In the genomic region with DNA sequence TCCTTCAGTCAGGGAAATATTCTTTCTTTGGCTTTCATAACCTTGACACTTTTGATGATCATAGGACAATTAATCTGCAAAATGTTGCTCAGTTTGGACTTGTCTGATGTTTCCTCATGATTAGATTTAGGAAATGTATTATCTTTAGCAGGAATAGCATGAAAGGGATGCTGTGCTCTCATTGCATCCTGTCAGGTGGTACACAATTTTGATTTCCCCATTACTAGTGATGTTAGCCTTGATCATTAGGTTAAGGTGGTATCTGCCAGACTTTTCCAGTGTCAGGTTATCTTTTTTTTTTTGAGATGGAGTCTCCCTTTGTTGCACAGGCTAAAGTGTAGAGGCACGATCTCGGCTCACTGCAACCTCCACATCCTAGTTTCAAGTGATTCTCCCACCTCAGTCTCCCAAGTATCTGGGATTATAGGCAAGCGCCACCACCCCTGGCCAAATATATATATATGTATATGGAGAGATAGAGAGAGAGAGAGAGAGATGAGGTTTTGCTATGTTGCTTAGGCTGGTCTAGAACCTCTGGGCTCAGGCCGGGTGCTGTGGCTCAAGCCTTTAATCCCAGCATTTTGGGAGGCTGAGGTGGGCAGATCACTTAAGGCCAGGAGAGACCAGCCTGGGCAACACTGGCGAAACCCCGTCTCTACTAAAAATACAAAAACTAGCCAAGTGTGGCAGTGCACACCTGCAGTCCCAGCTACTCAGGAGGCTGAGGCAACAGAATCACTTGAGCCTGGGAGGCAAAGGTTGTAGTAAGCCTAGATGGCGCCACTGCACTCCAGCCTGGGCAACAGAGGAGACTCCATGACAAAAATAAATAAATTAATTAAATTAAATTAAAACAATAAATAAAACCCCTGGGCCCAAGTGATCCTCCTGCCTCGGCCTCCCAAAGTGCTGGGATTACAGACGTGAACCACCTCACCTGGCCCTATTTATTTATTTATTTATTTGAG, we compare ENCODE assay signal across 8 cellular contexts.
DNase-seq lines count a peak whose midpoint lies in the region; ATAC-seq and TF ChIP-seq lines count a peak whose summit lies in the region.

No MANE protein-coding gene starts in this region.

- ATAC-seq in SK-N-SH treated with all-trans-retinoic acid at 6 μM for 48 hours = peak; percentile 64
- ATAC-seq in GM18511 (IDR thresholded peaks at IDR 0.05; ENCODE audit: unreplicated experiment) = no peak

- DNase-seq in NCI-H2029 (lab: John Stamatoyannopoulos, UW) = peak; percentile 3
- no peak for DNase-seq in NCI-H2029 treated with DMSO at 0.1 percent for 48 hours (lab: John Stamatoyannopoulos, UW)
- peak; percentile 19 for DNase-seq in effector CD4-positive, alpha-beta T cell
- peak; percentile 36 for DNase-seq in stimulated activated CD4-positive, alpha-beta T cell treated with anti-CD3 and anti-CD28 coated beads, Interleukin-12 subunit alpha, Interleukin-12 subunit beta, amount 100 ng/mL, for 4 hours
- DNase-seq in NCI-H1436 treated with DMSO at 0.1 percent for 48 hours (lab: John Stamatoyannopoulos, UW) = no peak
- no peak for DNase-seq in dedifferentiated amniotic fluid mesenchymal stem cell (ENCODE audit: extremely low spot score)

TF ChIP-seq in SK-N-SH treated with all-trans-retinoic acid at 6 μM for 48 hours, 23 proteins besides CTCF, POLR2A, EP300 and RAD21:
- TF ChIP-seq TCF4 (CRISPR knock-in tag; IDR thresholded peaks at IDR 0.05; ENCODE audit: borderline replicate concordance) (no peak), ISL1 (CRISPR knock-in tag; IDR thresholded peaks at IDR 0.05) (no peak), ZNF8 (CRISPR knock-in tag; IDR thresholded peaks at IDR 0.05) (no peak), ZC3H10 (CRISPR knock-in tag; IDR thresholded peaks at IDR 0.05) (no peak), ZFP30 (CRISPR knock-in tag; IDR thresholded peaks at IDR 0.05) (no peak), ZNF565 (CRISPR knock-in tag; conservative IDR thresholded peaks at IDR 0.05; ENCODE audit: low read depth) (no peak), SNAI2 (CRISPR knock-in tag; IDR thresholded peaks at IDR 0.05) (no peak), RARB (CRISPR knock-in tag; IDR thresholded peaks at IDR 0.05) (no peak), ARNTL (CRISPR knock-in tag; IDR thresholded peaks at IDR 0.05; ENCODE audit: borderline replicate concordance, low read depth) (no peak), GLIS3 (CRISPR knock-in tag; IDR thresholded peaks at IDR 0.05) (no peak), ZFP3 (CRISPR knock-in tag; IDR thresholded peaks at IDR 0.05) (no peak)
- TF ChIP-seq, protein P1, sequence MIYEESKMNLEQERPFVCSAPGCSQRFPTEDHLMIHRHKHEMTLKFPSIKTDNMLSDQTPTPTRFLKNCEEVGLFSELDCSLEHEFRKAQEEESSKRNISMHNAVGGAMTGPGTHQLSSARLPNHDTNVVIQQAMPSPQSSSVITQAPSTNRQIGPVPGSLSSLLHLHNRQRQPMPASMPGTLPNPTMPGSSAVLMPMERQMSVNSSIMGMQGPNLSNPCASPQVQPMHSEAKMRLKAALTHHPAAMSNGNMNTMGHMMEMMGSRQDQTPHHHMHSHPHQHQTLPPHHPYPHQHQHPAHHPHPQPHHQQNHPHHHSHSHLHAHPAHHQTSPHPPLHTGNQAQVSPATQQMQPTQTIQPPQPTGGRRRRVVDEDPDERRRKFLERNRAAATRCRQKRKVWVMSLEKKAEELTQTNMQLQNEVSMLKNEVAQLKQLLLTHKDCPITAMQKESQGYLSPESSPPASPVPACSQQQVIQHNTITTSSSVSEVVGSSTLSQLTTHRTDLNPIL (CRISPR knock-in tag; IDR thresholded peaks at IDR 0.05; ENCODE audit: low read depth) = no peak
- TF ChIP-seq, protein P2, sequence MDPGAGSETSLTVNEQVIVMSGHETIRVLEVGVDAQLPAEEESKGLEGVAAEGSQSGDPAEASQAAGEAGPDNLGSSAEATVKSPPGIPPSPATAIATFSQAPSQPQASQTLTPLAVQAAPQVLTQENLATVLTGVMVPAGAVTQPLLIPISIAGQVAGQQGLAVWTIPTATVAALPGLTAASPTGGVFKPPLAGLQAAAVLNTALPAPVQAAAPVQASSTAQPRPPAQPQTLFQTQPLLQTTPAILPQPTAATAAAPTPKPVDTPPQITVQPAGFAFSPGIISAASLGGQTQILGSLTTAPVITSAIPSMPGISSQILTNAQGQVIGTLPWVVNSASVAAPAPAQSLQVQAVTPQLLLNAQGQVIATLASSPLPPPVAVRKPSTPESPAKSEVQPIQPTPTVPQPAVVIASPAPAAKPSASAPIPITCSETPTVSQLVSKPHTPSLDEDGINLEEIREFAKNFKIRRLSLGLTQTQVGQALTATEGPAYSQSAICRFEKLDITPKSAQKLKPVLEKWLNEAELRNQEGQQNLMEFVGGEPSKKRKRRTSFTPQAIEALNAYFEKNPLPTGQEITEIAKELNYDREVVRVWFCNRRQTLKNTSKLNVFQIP (CRISPR knock-in tag; IDR thresholded peaks at IDR 0.05; ENCODE audit: borderline replicate concordance, low read depth) = no peak
- TF ChIP-seq, protein P3, sequence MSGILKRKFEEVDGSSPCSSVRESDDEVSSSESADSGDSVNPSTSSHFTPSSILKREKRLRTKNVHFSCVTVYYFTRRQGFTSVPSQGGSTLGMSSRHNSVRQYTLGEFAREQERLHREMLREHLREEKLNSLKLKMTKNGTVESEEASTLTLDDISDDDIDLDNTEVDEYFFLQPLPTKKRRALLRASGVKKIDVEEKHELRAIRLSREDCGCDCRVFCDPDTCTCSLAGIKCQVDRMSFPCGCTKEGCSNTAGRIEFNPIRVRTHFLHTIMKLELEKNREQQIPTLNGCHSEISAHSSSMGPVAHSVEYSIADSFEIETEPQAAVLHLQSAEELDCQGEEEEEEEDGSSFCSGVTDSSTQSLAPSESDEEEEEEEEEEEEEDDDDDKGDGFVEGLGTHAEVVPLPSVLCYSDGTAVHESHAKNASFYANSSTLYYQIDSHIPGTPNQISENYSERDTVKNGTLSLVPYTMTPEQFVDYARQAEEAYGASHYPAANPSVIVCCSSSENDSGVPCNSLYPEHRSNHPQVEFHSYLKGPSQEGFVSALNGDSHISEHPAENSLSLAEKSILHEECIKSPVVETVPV (CRISPR knock-in tag; IDR thresholded peaks at IDR 0.05) = no peak
- TF ChIP-seq, protein P4, sequence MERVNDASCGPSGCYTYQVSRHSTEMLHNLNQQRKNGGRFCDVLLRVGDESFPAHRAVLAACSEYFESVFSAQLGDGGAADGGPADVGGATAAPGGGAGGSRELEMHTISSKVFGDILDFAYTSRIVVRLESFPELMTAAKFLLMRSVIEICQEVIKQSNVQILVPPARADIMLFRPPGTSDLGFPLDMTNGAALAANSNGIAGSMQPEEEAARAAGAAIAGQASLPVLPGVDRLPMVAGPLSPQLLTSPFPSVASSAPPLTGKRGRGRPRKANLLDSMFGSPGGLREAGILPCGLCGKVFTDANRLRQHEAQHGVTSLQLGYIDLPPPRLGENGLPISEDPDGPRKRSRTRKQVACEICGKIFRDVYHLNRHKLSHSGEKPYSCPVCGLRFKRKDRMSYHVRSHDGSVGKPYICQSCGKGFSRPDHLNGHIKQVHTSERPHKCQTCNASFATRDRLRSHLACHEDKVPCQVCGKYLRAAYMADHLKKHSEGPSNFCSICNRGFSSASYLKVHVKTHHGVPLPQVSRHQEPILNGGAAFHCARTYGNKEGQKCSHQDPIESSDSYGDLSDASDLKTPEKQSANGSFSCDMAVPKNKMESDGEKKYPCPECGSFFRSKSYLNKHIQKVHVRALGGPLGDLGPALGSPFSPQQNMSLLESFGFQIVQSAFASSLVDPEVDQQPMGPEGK (CRISPR knock-in tag; IDR thresholded peaks at IDR 0.05; ENCODE audit: borderline replicate concordance) = no peak
- TF ChIP-seq, protein P5, sequence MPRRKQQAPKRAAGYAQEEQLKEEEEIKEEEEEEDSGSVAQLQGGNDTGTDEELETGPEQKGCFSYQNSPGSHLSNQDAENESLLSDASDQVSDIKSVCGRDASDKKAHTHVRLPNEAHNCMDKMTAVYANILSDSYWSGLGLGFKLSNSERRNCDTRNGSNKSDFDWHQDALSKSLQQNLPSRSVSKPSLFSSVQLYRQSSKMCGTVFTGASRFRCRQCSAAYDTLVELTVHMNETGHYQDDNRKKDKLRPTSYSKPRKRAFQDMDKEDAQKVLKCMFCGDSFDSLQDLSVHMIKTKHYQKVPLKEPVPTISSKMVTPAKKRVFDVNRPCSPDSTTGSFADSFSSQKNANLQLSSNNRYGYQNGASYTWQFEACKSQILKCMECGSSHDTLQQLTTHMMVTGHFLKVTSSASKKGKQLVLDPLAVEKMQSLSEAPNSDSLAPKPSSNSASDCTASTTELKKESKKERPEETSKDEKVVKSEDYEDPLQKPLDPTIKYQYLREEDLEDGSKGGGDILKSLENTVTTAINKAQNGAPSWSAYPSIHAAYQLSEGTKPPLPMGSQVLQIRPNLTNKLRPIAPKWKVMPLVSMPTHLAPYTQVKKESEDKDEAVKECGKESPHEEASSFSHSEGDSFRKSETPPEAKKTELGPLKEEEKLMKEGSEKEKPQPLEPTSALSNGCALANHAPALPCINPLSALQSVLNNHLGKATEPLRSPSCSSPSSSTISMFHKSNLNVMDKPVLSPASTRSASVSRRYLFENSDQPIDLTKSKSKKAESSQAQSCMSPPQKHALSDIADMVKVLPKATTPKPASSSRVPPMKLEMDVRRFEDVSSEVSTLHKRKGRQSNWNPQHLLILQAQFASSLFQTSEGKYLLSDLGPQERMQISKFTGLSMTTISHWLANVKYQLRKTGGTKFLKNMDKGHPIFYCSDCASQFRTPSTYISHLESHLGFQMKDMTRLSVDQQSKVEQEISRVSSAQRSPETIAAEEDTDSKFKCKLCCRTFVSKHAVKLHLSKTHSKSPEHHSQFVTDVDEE (CRISPR knock-in tag; IDR thresholded peaks at IDR 0.05) = no peak

Comparison
In these comparisons a context has a peak if more than half of its experiments do, and no peak if none do; other contexts are left out.
1. DNase-seq: peak in NCI-H2029 (single experiment), effector CD4-positive, alpha-beta T cell (single experiment) and stimulated activated CD4-positive, alpha-beta T cell treated with anti-CD3 and anti-CD28 coated beads, Interleukin-12 subunit alpha, Interleukin-12 subunit beta, amount 100 ng/mL, for 4 hours (single experiment); none in NCI-H2029 treated with DMSO at 0.1 percent for 48 hours (single experiment), NCI-H1436 treated with DMSO at 0.1 percent for 48 hours (single experiment) and dedifferentiated amniotic fluid mesenchymal stem cell (single experiment).